8 cellular contexts compared by ENCODE assay signal in genomic region chr19:12782174-12782423, GRCh38. TPM values are rescaled to one million over a fixed set of nuclear protein-coding genes. Genes with fewer than 3 reads are reported as not detected.
DNase-seq lines count a peak whose midpoint lies in the region; ATAC-seq, FAIRE-seq and TF ChIP-seq lines count a peak whose summit lies in the region.

No MANE protein-coding gene starts in this region.

- H3K4me3 ChIP-seq in cardiac muscle cell (peak overlapping the region; percentile 39), astrocyte (ENCODE audit: insufficient read depth, low read depth, low read length) (peak overlapping the region; percentile 59), right lobe of liver (peak overlapping the region; percentile 31 to 56 (median 53))

- no peaks in the 10 kb centered on the region for H3K9me3 Mint-ChIP-seq in astrocyte (ENCODE audit: unreplicated experiment)

- ATAC-seq in left cardiac atrium (no peak), right lobe of liver (no peak), HG02798 (IDR thresholded peaks at IDR 0.05; ENCODE audit: poor library complexity, unreplicated experiment) (no peak)

- H3K9ac ChIP-seq in astrocyte (ENCODE audit: low read length): peak overlapping the region; percentile 83

- H3K79me2 ChIP-seq in astrocyte (ENCODE audit: insufficient read depth, low read length): no peaks in the 10 kb centered on the region

- H3K27me3 Mint-ChIP-seq in astrocyte (ENCODE audit: low read depth, unreplicated experiment): no peaks in the 10 kb centered on the region

- H4K20me1 ChIP-seq in astrocyte (ENCODE audit: insufficient read depth, low read length): no peaks in the 10 kb centered on the region

- H3K4me2 ChIP-seq in astrocyte (ENCODE audit: low read length): peak overlapping the region; percentile 94

- peak; percentile 74 for TF ChIP-seq POLR2A in right lobe of liver (IDR thresholded peaks at IDR 0.05)

- no peaks in the 10 kb centered on the region for H3K36me3 ChIP-seq in cardiac muscle cell
- H3K36me3 ChIP-seq in astrocyte (ENCODE audit: insufficient read depth, low read length): no peaks in the 10 kb centered on the region
- no peaks in the 10 kb centered on the region for H3K36me3 ChIP-seq in right lobe of liver

- H3K27ac Mint-ChIP-seq in astrocyte (ENCODE audit: unreplicated experiment): peak overlapping the region; percentile 94

- no peaks in the 10 kb centered on the region for H3K27me3 ChIP-seq in cardiac muscle cell
- no peaks in the 10 kb centered on the region for H3K27me3 ChIP-seq in astrocyte (ENCODE audit: insufficient read depth, low read length)
- no peaks in the 10 kb centered on the region for H3K27me3 ChIP-seq in right lobe of liver

- peak overlapping the region; percentile 76 for H3K4me3 Mint-ChIP-seq in astrocyte (ENCODE audit: unreplicated experiment)

- H3K9me3 ChIP-seq in cardiac muscle cell (ENCODE audit: low read depth) (no peaks in the 10 kb centered on the region), astrocyte (ENCODE audit: insufficient read depth, low read depth, low read length) (no peaks in the 10 kb centered on the region), right lobe of liver (no peaks in the 10 kb centered on the region)

- intact Hi-C loops in left cardiac atrium (cut with DNase I) (no loop called here), right lobe of liver (cut with DNase I) (no loop called here)

- DNase-seq in cardiac muscle cell (ENCODE audit: low read depth in 1 of 2, low spot score in 1 of 2) (no peak), left cardiac atrium (no peak), astrocyte (ENCODE audit: low read depth) (no peak), right lobe of liver (no peak), ureter (ENCODE audit: low spot score) (peak; percentile 73), GM20000 (ENCODE audit: low spot score) (no peak), NCI-H524 treated with DMSO at 0.1 percent for 48 hours (lab: John Stamatoyannopoulos, UW) (no peak)

- H3K36me3 Mint-ChIP-seq in astrocyte (ENCODE audit: low read depth, unreplicated experiment): no peaks in the 10 kb centered on the region

- H2AFZ ChIP-seq in astrocyte (ENCODE audit: low read depth, low read length): peak overlapping the region; percentile 79

- no peak for FAIRE-seq in astrocyte (lab: Jason Lieb, UNC)

- WGBS in right lobe of liver (ENCODE audit: insufficient coverage, low coverage, low lambda C conversion rate, missing lambda C conversion rate): 2% methylated on average over 8 of the region's 12 CpGs

- TF ChIP-seq CTCF in cardiac muscle cell (IDR thresholded peaks at IDR 0.05; ENCODE audit: low read depth, low read length) (no peak), astrocyte (IDR thresholded peaks at IDR 0.05; ENCODE audit: insufficient read depth, low read depth, low read length) (no peak), right lobe of liver (IDR thresholded peaks at IDR 0.05) (no peak), GM20000 (IDR thresholded peaks at IDR 0.05; ENCODE audit: extremely low read depth, missing control alignments) (no peak)

- H3K4me1 ChIP-seq in cardiac muscle cell (ENCODE audit: low read depth) (peaks cover 24% of the 10 kb centered on the region), astrocyte (ENCODE audit: insufficient read depth, low read length) (peaks cover 60% of the 10 kb centered on the region), right lobe of liver (peaks cover 0 to 28% (median 12%) of the 10 kb centered on the region in 4 donors)

- no peak overlapping the region for H3K27ac ChIP-seq in cardiac muscle cell
- H3K27ac ChIP-seq in astrocyte (ENCODE audit: low read depth, low read length): peak overlapping the region; percentile 81
- peak overlapping the region; percentile 73 to 96 (median 73) for H3K27ac ChIP-seq in right lobe of liver

- H3K4me1 Mint-ChIP-seq in astrocyte (ENCODE audit: low read depth, unreplicated experiment): peaks cover 21% of the 10 kb centered on the region

RNA-seq across cellular contexts. Expression of gene HOOK2, which starts 6.7 kb away (rescaled TPM):
- 28.5 and 54.4 TPM in 2 replicates for total RNA-seq in cardiac muscle cell
- polyA plus RNA-seq in cardiac muscle cell: 31.1 and 41.6 TPM in 2 replicates
- 10 to 100 TPM; 16.8 to 28.8 TPM for total RNA-seq in left cardiac atrium
- total RNA-seq in astrocyte: 21.7 and 25.9 TPM in 2 replicates
- total RNA-seq in right lobe of liver: 10 to 100 TPM; 16.6 to 34.5 (median 17.6) TPM
- 79.0 TPM for total RNA-seq in ureter

RNA-seq across cellular contexts. Expression of gene JUNB, which starts 9.2 kb away (rescaled TPM):
- total RNA-seq in cardiac muscle cell: 57.6 and 103 TPM in 2 replicates
- polyA plus RNA-seq in cardiac muscle cell: 37.2 and 48.3 TPM in 2 replicates
- 100 to 1,000 TPM in 1 of 2 donors, 10 to 100 TPM in 1; 46.6 to 216 TPM for total RNA-seq in left cardiac atrium
- total RNA-seq in astrocyte: 101 and 126 TPM in 2 replicates
- 100 to 1,000 TPM in 2 of 6 experiments, 10 to 100 TPM in 4; 10.2 to 378 (median 66.0) TPM for total RNA-seq in right lobe of liver
- total RNA-seq in ureter: 191 TPM

RNA-seq across cellular contexts. Expression of gene PRDX2, which starts 19.5 kb away (rescaled TPM):
- 1,316 and 1,694 TPM in 2 replicates for total RNA-seq in cardiac muscle cell
- 1,469 and 1,719 TPM in 2 replicates for polyA plus RNA-seq in cardiac muscle cell
- 100 to 1,000 TPM; 525 to 629 TPM for total RNA-seq in left cardiac atrium
- total RNA-seq in astrocyte: 145 and 166 TPM in 2 replicates
- total RNA-seq in right lobe of liver: 100 to 1,000 TPM; 164 to 466 (median 202) TPM
- total RNA-seq in ureter: 196 TPM

RNA-seq across cellular contexts. Expression of gene THSD8, which starts 19.8 kb away (rescaled TPM):
- 0.63 TPM in 1 of 2 replicates, not detected in the other for total RNA-seq in cardiac muscle cell
- polyA plus RNA-seq in cardiac muscle cell: 15.0 and 19.0 TPM in 2 replicates
- total RNA-seq in left cardiac atrium: 1 to 10 TPM; 1.8 to 3.2 TPM
- 3.6 and 4.5 TPM in 2 replicates for total RNA-seq in astrocyte
- total RNA-seq in right lobe of liver: 1 to 10 TPM in 3 of 6 experiments, under 1 TPM in 2, not detected in 1; 0.62 to 2.0 (median 1.2) TPM
- 4.4 TPM for total RNA-seq in ureter

RNA-seq across cellular contexts. Expression of gene RNASEH2A, which starts 24.3 kb away (rescaled TPM):
- 20.4 and 29.0 TPM in 2 replicates for total RNA-seq in cardiac muscle cell
- polyA plus RNA-seq in cardiac muscle cell: 40.4 and 57.3 TPM in 2 replicates
- total RNA-seq in left cardiac atrium: 1 to 10 TPM; 5.6 to 8.1 TPM
- 5.4 and 10.5 TPM in 2 replicates for total RNA-seq in astrocyte
- 1 to 10 TPM; 2.1 to 7.1 (median 3.7) TPM for total RNA-seq in right lobe of liver
- total RNA-seq in ureter: 8.8 TPM
